In the genomic region with DNA sequence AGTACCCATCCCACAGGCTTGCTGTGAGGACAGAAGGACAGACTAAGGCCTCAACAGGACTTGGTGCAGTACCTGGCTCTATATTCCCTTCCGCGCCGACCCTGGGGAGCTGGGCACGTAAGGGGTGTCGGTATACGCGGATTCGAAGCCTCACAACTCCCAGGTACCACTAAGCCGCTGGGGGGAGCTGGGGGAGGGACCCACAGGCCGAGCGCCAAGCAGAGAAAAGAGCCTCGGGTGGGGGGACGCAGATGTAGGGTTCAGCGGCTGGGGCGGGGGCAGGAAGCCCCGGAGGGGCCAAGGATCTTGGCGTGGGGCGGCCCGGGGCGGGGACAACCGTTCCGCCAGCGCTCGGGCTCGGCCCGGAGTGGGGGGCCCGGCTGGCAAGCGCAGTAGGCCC, we compare ENCODE assay signal across 8 cellular contexts.
DNase-seq lines count a peak whose midpoint lies in the region; ATAC-seq lines count a peak whose summit lies in the region.

No MANE protein-coding gene starts in this region.

- H3K36me3 Mint-ChIP-seq in CD4-positive, CD25-positive, alpha-beta regulatory T cell: peaks cover 10% of the 10 kb centered on the region
- peaks cover 4% of the 10 kb centered on the region for H3K36me3 Mint-ChIP-seq in IgD-negative memory B cell
- peaks cover 23% of the 10 kb centered on the region for H3K36me3 Mint-ChIP-seq in activated CD4-positive, alpha-beta memory T cell treated with anti-CD3 and anti-CD28 coated beads for 36 hours

- H3K9me3 Mint-ChIP-seq in CD4-positive, CD25-positive, alpha-beta regulatory T cell: no peaks in the 10 kb centered on the region
- H3K9me3 Mint-ChIP-seq in IgD-negative memory B cell: no peaks in the 10 kb centered on the region
- no peaks in the 10 kb centered on the region for H3K9me3 Mint-ChIP-seq in activated CD4-positive, alpha-beta memory T cell treated with anti-CD3 and anti-CD28 coated beads for 36 hours

- peaks cover 11 to 49% (median 34%) of the 10 kb centered on the region in 4 donors for H3K4me1 Mint-ChIP-seq in CD4-positive, CD25-positive, alpha-beta regulatory T cell
- peaks cover 27 to 30% (median 27%) of the 10 kb centered on the region in 3 donors for H3K4me1 Mint-ChIP-seq in IgD-negative memory B cell
- H3K4me1 Mint-ChIP-seq in activated CD4-positive, alpha-beta memory T cell treated with anti-CD3 and anti-CD28 coated beads for 36 hours (ENCODE audit: low read depth): peaks cover 49% of the 10 kb centered on the region

- H3K9me3 ChIP-seq in CD4-positive, CD25-positive, alpha-beta regulatory T cell (ENCODE audit: control insufficient read depth in 2 of 2, low read length in 2 of 2): no peaks in the 10 kb centered on the region
- H3K9me3 ChIP-seq in endocrine pancreas (ENCODE audit: control insufficient read depth, low read length) (no peaks in the 10 kb centered on the region), mucosa of rectum (ENCODE audit: control insufficient read depth in 2 of 2, low read length in 2 of 2) (no peaks in the 10 kb centered on the region)

- H3K27ac Mint-ChIP-seq in CD4-positive, CD25-positive, alpha-beta regulatory T cell: peak overlapping the region in 2 of 3 donors; percentile 91 to 94
- peak overlapping the region in 2 of 3 donors; percentile 79 to 81 for H3K27ac Mint-ChIP-seq in IgD-negative memory B cell
- H3K27ac Mint-ChIP-seq in activated CD4-positive, alpha-beta memory T cell treated with anti-CD3 and anti-CD28 coated beads for 36 hours: peak overlapping the region; percentile 77

- POLR2A ChIA-PET in activated CD4-positive, alpha-beta memory T cell treated with anti-CD3 and anti-CD28 coated beads for 36 hours (lab: Charles Lee): interaction anchor here (0.6 to 1.7 kb wide), 8 partner anchors 10 to 202 kb away, joined by 3 to 4 read pairs (median 3); a partner anchor contains a TSS

- peak overlapping the region; percentile 79 for H3K4me3 ChIP-seq in CD4-positive, CD25-positive, alpha-beta regulatory T cell (ENCODE audit: low read depth, low read length)
- H3K4me3 ChIP-seq in endocrine pancreas (ENCODE audit: control insufficient read depth, insufficient read depth, low read length) (peak overlapping the region; percentile 38), mucosa of rectum (ENCODE audit: low read length in 2 of 2) (peak overlapping the region; percentile 72 to 90)

- peaks cover 41% of the 10 kb centered on the region for H3K4me1 ChIP-seq in CD4-positive, CD25-positive, alpha-beta regulatory T cell (ENCODE audit: control insufficient read depth, insufficient read depth, low read length, poor library complexity, severe bottlenecking)
- H3K4me1 ChIP-seq in endocrine pancreas (ENCODE audit: control insufficient read depth, insufficient read depth, low read length) (no peaks in the 10 kb centered on the region), mucosa of rectum (ENCODE audit: control insufficient read depth in 2 of 2, insufficient read depth in 2 of 2, low read length in 2 of 2) (peaks cover 8 to 12% of the 10 kb centered on the region in 2 donors)

- H3K27ac ChIP-seq in CD4-positive, CD25-positive, alpha-beta regulatory T cell (ENCODE audit: insufficient read depth, low read length, poor library complexity, severe bottlenecking): peak overlapping the region; percentile 66
- H3K27ac ChIP-seq in mucosa of rectum (ENCODE audit: low read depth in 2 of 2, low read length in 2 of 2) (peak overlapping the region; percentile 82 to 85), substantia nigra (ENCODE audit: low read depth, low read length, poor library complexity, severe bottlenecking) (peak overlapping the region; percentile 79)

- intact Hi-C loops in activated CD4-positive, alpha-beta memory T cell treated with anti-CD3 and anti-CD28 coated beads for 36 hours (cut with micrococcal nuclease): loop anchor here (1.0 to 10.0 kb wide), 7 partner anchors 42 to 499 kb away; a partner anchor contains a TSS

- peak; percentile 9 to 26 for ATAC-seq in CD4-positive, CD25-positive, alpha-beta regulatory T cell (ENCODE audit: low read depth in 2 of 2)
- ATAC-seq in GM21381 (IDR thresholded peaks at IDR 0.05; ENCODE audit: unreplicated experiment): peak; percentile 12

- H3K9ac ChIP-seq in endocrine pancreas (ENCODE audit: control insufficient read depth, insufficient read depth, low read length) (peak overlapping the region; percentile 88), mucosa of rectum (ENCODE audit: low read depth in 1 of 2, low read length in 2 of 2) (peak overlapping the region; percentile 80 to 92)

- H3K27me3 ChIP-seq in CD4-positive, CD25-positive, alpha-beta regulatory T cell (ENCODE audit: control insufficient read depth, insufficient read depth, low read length): no peaks in the 10 kb centered on the region
- H3K27me3 ChIP-seq in endocrine pancreas (ENCODE audit: control insufficient read depth, insufficient read depth, low read length) (no peaks in the 10 kb centered on the region), mucosa of rectum (ENCODE audit: control insufficient read depth in 2 of 2, insufficient read depth in 2 of 2, low read length in 2 of 2) (peaks cover 0 to 3% of the 10 kb centered on the region in 2 donors)

- CTCF ChIA-PET in activated CD4-positive, alpha-beta memory T cell treated with anti-CD3 and anti-CD28 coated beads for 36 hours (lab: Charles Lee): interaction anchor here (0.6 to 3.4 kb wide), 21 partner anchors 10 to 636 kb away, joined by 3 to 29 read pairs (median 4); a partner anchor contains a TSS

- DNase-seq in CD4-positive, CD25-positive, alpha-beta regulatory T cell: peak; percentile 40 to 66 (median 47)
- peak; percentile 62 for DNase-seq in activated CD4-positive, alpha-beta memory T cell treated with anti-CD3 and anti-CD28 coated beads for 36 hours
- DNase-seq in substantia nigra (lab: John Stamatoyannopoulos, UW) (peak in 9 of 49 donors; percentile 4 to 65 (median 33)), cortex of kidney (lab: John Stamatoyannopoulos, UW) (no peak)

- peaks cover 21% of the 10 kb centered on the region for H3K36me3 ChIP-seq in CD4-positive, CD25-positive, alpha-beta regulatory T cell (ENCODE audit: control insufficient read depth, insufficient read depth, low read length)
- peaks cover 3% of the 10 kb centered on the region for H3K36me3 ChIP-seq in endocrine pancreas (ENCODE audit: control insufficient read depth, insufficient read depth, low read length)
- peaks cover 17 to 19% of the 10 kb centered on the region in 2 donors for H3K36me3 ChIP-seq in mucosa of rectum (ENCODE audit: control insufficient read depth in 2 of 2, insufficient read depth in 2 of 2, low read length in 2 of 2)

- H3K4me3 Mint-ChIP-seq in CD4-positive, CD25-positive, alpha-beta regulatory T cell: peak overlapping the region; percentile 93 to 96 (median 95)
- H3K4me3 Mint-ChIP-seq in IgD-negative memory B cell: peak overlapping the region; percentile 86 to 98 (median 94)
- H3K4me3 Mint-ChIP-seq in activated CD4-positive, alpha-beta memory T cell treated with anti-CD3 and anti-CD28 coated beads for 36 hours: peak overlapping the region; percentile 92

- H3K27me3 Mint-ChIP-seq in CD4-positive, CD25-positive, alpha-beta regulatory T cell: peaks cover 29% of the 10 kb centered on the region
- H3K27me3 Mint-ChIP-seq in IgD-negative memory B cell: no peaks in the 10 kb centered on the region
- H3K27me3 Mint-ChIP-seq in activated CD4-positive, alpha-beta memory T cell treated with anti-CD3 and anti-CD28 coated beads for 36 hours: peaks cover 5% of the 10 kb centered on the region
